9 cellular contexts compared by ENCODE assay signal in genomic region chr11:95477981-95478380, GRCh38.
"Had no signal": no experiment of that assay in that cellular context is flagged by ENCODE, and none has a peak within 500 bp of the region (broad histone marks: within the 10 kb centered on the region; RNA-seq: fewer than 3 reads in every experiment).

No MANE protein-coding gene starts in this region.

- DNase-seq: GM23248, GOT3, H7, IMR-90, KG1 had no signal

- H3K9ac ChIP-seq: GM23248 had no signal

- H3K9me3 ChIP-seq: HAP-1 had no signal

- H3K27ac ChIP-seq: GM23248 had no signal

- H3K4me1 ChIP-seq: HAP-1 had no signal

- FAIRE-seq: HTR-8/SVneo, K562 had no signal

- H2AFZ ChIP-seq: GM23248 had no signal

- H3K4me3 ChIP-seq: GM23248, HAP-1, K562 had no signal

- H3K36me3 ChIP-seq: HAP-1 had no signal

- ATAC-seq: HCT116, K562 had no signal
